In genomic region chr15:99983171-99983891, GRCh38 we compare ENCODE assay signal across 16 cellular contexts.
DNase-seq lines count a peak whose midpoint lies in the region; ATAC-seq and TF ChIP-seq lines count a peak whose summit lies in the region.
"Had no signal": no experiment of that assay in that cellular context is flagged by ENCODE, and none has a peak within 500 bp of the region (broad histone marks: within the 10 kb centered on the region; RNA-seq: fewer than 3 reads in every experiment).

No MANE protein-coding gene starts in this region.

- H3K9ac ChIP-seq in duodenal mucosa (ENCODE audit: low read depth in 1 of 2, low read length in 2 of 2) = no peak overlapping the region

- H3K4me3 Mint-ChIP-seq in type B pancreatic cell = no peak overlapping the region
- H3K4me3 Mint-ChIP-seq: CD4-positive, alpha-beta T cell; immature natural killer cell had no signal

- ATAC-seq in heart left ventricle = peak in 1 of 4 donors; percentile 48
- ATAC-seq in Right ventricle myocardium superior (ENCODE audit: poor library complexity) = no peak
- no peak for ATAC-seq in GM21737 (IDR thresholded peaks at IDR 0.05; ENCODE audit: unreplicated experiment)
- no peak for ATAC-seq in HG03378 (IDR thresholded peaks at IDR 0.05; ENCODE audit: unreplicated experiment)
- ATAC-seq: A549, SK-N-SH treated with all-trans-retinoic acid at 6 μM for 48 hours had no signal

- no peak for TF ChIP-seq POLR2A in heart left ventricle (IDR thresholded peaks at IDR 0.05)

- H3K9me3 Mint-ChIP-seq in type B pancreatic cell = peaks cover 3% of the 10 kb centered on the region
- H3K9me3 Mint-ChIP-seq: CD4-positive, alpha-beta T cell had no signal

- peaks cover 6% of the 10 kb centered on the region for H3K27me3 Mint-ChIP-seq in type B pancreatic cell
- H3K27me3 Mint-ChIP-seq: CD4-positive, alpha-beta T cell had no signal

- intact Hi-C loops in heart left ventricle (cut with DNase I) (loop anchor here in 1 of 10 donors (10.0 kb wide), 1 partner anchor 61 kb away; no protein-coding TSS in a partner anchor), Right ventricle myocardium superior (cut with DNase I) (no loop called here)

- H3K36me3 Mint-ChIP-seq in type B pancreatic cell = peaks cover 3% of the 10 kb centered on the region

- peak overlapping the region in 1 of 12 donors; percentile 7 for H3K4me3 ChIP-seq in heart left ventricle
- no peak overlapping the region for H3K4me3 ChIP-seq in duodenal mucosa (ENCODE audit: low read depth in 1 of 2, low read length in 2 of 2)
- peak overlapping the region; percentile 12 for H3K4me3 ChIP-seq in mesodermal cell (ENCODE audit: extremely low read depth, insufficient read depth, low read length, poor library complexity, severe bottlenecking)
- H3K4me3 ChIP-seq: A549, dorsolateral prefrontal cortex, transverse colon had no signal

- H3K27ac ChIP-seq in heart left ventricle = peak overlapping the region in 9 of 12 donors; percentile 23 to 72 (median 53)
- peak overlapping the region; percentile 10 for H3K27ac ChIP-seq in duodenal mucosa (ENCODE audit: low read depth, low read length)
- peak overlapping the region; percentile 98 for H3K27ac ChIP-seq in mesodermal cell (ENCODE audit: low read depth, low read length, severe bottlenecking)
- H3K27ac ChIP-seq: A549, transverse colon had no signal

- TF ChIP-seq CTCF in heart left ventricle (IDR thresholded peaks at IDR 0.05) = no peak
- no peak for TF ChIP-seq CTCF in type B pancreatic cell (conservative IDR thresholded peaks at IDR 0.05)

- H3K36me3 ChIP-seq in heart left ventricle (no peaks in the 10 kb centered on the region), duodenal mucosa (ENCODE audit: control insufficient read depth in 1 of 2, insufficient read depth in 2 of 2, low read length in 2 of 2) (no peaks in the 10 kb centered on the region), mesodermal cell (ENCODE audit: control insufficient read depth, insufficient read depth, low read length) (no peaks in the 10 kb centered on the region)
- H3K36me3 ChIP-seq: transverse colon had no signal

- peaks cover 0 to 3% (median 0%) of the 10 kb centered on the region in 12 donors for H3K9me3 ChIP-seq in heart left ventricle
- no peaks in the 10 kb centered on the region for H3K9me3 ChIP-seq in duodenal mucosa (ENCODE audit: control insufficient read depth in 1 of 2, low read length in 2 of 2)
- peaks cover 4% of the 10 kb centered on the region for H3K9me3 ChIP-seq in mesodermal cell (ENCODE audit: control insufficient read depth, low read length)
- H3K9me3 ChIP-seq: transverse colon had no signal

- DNase-seq in heart left ventricle (no peak), Right ventricle myocardium superior (no peak), type B pancreatic cell (ENCODE audit: extremely low spot score, unreplicated experiment) (no peak), NCI-H446 treated with DMSO at 0.1 percent for 48 hours (lab: John Stamatoyannopoulos, UW) (no peak)
- DNase-seq: CD4-positive, alpha-beta T cell; dorsolateral prefrontal cortex; immature natural killer cell; NCI-H2171 treated with DMSO at 0.1 percent for 48 hours; stimulated activated CD4-positive, alpha-beta T cell treated with anti-CD3 and anti-CD28 coated beads, Interleukin-2, amount 100 ng/mL, for 24 hours; transverse colon had no signal

- H3K27me3 ChIP-seq in heart left ventricle (no peaks in the 10 kb centered on the region), duodenal mucosa (ENCODE audit: control insufficient read depth in 1 of 2, insufficient read depth in 2 of 2, low read length in 2 of 2) (no peaks in the 10 kb centered on the region)
- H3K27me3 ChIP-seq: transverse colon had no signal

- 53 to 71% (median 61%) methylated on average over 14 to 15 of the region's 15 CpGs for WGBS in heart left ventricle, 4 donors
- 15 to 23% methylated on average over 6 to 11 of the region's 15 CpGs for WGBS in mesodermal cell (ENCODE audit: insufficient coverage in 2 of 2), 2 experiments

- H3K27ac Mint-ChIP-seq in type B pancreatic cell = peak overlapping the region; percentile 76
- H3K27ac Mint-ChIP-seq: CD4-positive, alpha-beta T cell; immature natural killer cell had no signal

- H3K4me1 ChIP-seq in heart left ventricle = peaks cover 0 to 19% (median 3%) of the 10 kb centered on the region in 12 donors
- H3K4me1 ChIP-seq in duodenal mucosa (ENCODE audit: control insufficient read depth in 1 of 2, insufficient read depth in 2 of 2, low read length in 2 of 2) = no peaks in the 10 kb centered on the region
- H3K4me1 ChIP-seq in mesodermal cell (ENCODE audit: control insufficient read depth, insufficient read depth, low read length, poor library complexity, severe bottlenecking) = peaks cover 30% of the 10 kb centered on the region
- H3K4me1 ChIP-seq: A549, transverse colon had no signal

- H3K4me1 Mint-ChIP-seq in type B pancreatic cell (ENCODE audit: unreplicated experiment) = peaks cover 22% of the 10 kb centered on the region
- H3K4me1 Mint-ChIP-seq: immature natural killer cell had no signal

Comparison
In these comparisons a context has a peak if more than half of its experiments do, and no peak if none do; other contexts are left out.
1. H3K27ac ChIP-seq: peak in every context shown above with its lines; median percentile 98 in mesodermal cell; 53 in heart left ventricle; 10 in duodenal mucosa.